20 cellular contexts compared by ENCODE assay signal in the genomic region with DNA sequence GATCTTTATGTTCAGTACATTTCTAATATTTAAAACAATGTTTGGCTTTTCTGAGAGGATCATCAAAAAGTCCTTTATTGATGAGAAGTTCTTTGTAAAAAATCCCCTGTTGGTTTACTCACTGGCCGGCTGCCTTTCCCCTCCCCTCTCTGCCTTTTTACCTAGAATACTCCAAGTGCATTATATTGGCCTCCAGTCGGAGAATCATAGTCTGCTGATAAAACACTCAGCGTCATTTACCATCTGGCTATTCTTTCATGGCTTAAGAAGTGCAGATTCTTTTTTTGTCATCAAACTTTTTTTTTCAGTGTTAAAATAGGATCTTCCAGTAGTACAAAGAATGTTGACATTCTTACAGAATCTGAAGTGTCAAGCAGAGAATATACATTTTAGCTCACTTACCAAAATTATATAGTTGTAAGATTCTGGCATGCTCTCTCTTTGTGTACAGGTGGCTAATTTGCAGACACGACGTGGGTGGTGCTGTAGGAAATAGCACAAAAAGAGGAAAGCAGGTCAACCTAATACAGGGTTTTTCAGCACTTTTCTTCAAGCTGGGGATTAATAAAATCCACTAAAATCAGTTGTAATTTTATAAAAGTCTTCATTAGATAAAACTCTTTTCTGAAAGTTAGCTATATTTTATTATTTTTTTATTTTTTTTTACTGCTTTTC.
"Had no signal": no experiment of that assay in that cellular context is flagged by ENCODE, and none has a peak within 500 bp of the region (broad histone marks: within the 10 kb centered on the region; RNA-seq: fewer than 3 reads in every experiment).

No MANE protein-coding gene starts in this region.

- DNase-seq: activated CD4-positive, alpha-beta memory T cell treated with anti-CD3 and anti-CD28 coated beads, Interleukin-2, amount 10 ng/mL, durations not matched to agents 7 days and 5 days; activated CD4-positive, alpha-beta T cell treated with anti-CD3 and anti-CD28 coated beads, Interleukin-2, amount 50 U/mL, for 1 hour; activated CD4-positive, CD25-positive, alpha-beta regulatory T cell; activated CD8-positive, alpha-beta memory T cell treated with anti-CD3 and anti-CD28 coated beads, Interleukin-2, amount 50 U/mL, for 4 hours; activated gamma-delta T cell treated with Interleukin-2 at 50 U/mL for 16 hours; activated naive CD4-positive, alpha-beta T cell treated with anti-CD3 and anti-CD28 coated beads, Interleukin-2, amount 10 ng/mL, durations not matched to agents 7 days and 5 days; activated naive CD8-positive, alpha-beta T cell treated with anti-CD3 and anti-CD28 coated beads for 36 hours; activated T-cell treated with anti-CD3 and anti-CD28 coated beads, Interleukin-2, amount 50 U/mL, for 72 hours; brain microvascular endothelial cell; Karpas-422; MM.1S; NCI-H1930; NCI-H226; NCI-H69; OCI-M1; RPMI8226; T-helper 1 cell had no signal

- ATAC-seq: activated T-cell treated with anti-CD3 and anti-CD28 coated beads, Interleukin-2, amount 50 U/mL, for 72 hours; K562; Panc1; Right ventricle myocardium inferior had no signal
